In the genomic region with DNA sequence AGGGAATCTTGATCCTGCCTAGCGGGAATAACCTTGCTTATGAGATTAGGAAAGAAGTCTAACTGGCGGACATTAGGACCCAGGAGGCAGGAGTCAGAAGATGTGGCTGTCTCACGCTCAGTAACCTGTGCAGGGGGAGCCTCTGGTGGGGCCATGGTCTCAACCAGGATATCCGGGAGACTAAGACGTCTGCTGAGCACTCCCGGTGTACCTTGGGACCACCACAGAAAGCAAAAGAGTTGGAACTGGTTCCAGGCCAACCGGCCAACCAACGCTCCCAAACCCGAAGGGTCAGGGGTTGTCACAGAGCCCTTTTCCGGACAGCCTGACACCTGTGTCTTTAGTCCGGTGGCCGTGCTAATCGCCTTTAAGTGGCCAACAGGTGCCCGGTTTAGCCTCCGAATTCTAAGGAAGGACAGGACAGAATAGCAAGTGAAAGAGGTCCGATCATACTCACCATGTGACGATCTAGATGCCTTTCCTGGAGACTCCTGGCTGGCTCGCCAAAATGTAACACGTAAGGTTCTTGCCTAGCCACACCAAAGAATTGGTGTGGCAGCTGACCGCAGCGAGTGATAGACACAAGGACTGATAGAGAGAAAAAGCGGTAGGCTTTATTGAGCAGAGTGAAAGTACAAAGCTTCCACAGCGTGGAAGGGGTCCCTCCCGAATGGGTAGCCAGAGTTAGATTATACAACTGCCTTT, we compare ENCODE assay signal across 8 cellular contexts.
DNase-seq lines count a peak whose midpoint lies in the region; ATAC-seq lines count a peak whose summit lies in the region.

No MANE protein-coding gene starts in this region.

- CTCF ChIA-PET in activated CD8-positive, alpha-beta memory T cell treated with anti-CD3 and anti-CD28 coated beads, Interleukin-2, amount 10 ng/mL, durations not matched to agents 7 days and 5 days (lab: Charles Lee): no interaction called here

- no peak overlapping the region for H3K4me3 Mint-ChIP-seq in activated CD8-positive, alpha-beta memory T cell treated with anti-CD3 and anti-CD28 coated beads, Interleukin-2, amount 10 ng/mL, durations not matched to agents 7 days and 5 days

- ATAC-seq in HG03103 (IDR thresholded peaks at IDR 0.05; ENCODE audit: low read depth, unreplicated experiment): peak; percentile 94
- ATAC-seq in activated CD8-positive, alpha-beta memory T cell treated with anti-CD3 and anti-CD28 coated beads, Interleukin-2, amount 10 ng/mL, durations not matched to agents 7 days and 5 days: peak; percentile 88
- peak; percentile 77 for ATAC-seq in stimulated activated naive CD8-positive, alpha-beta T cell treated with anti-CD3 and anti-CD28 coated beads, Interleukin-15, Interleukin-2, amounts not matched to agents 100 U/mL and 50 U/mL, for 24 hours
- no peak for ATAC-seq in HG03175 (IDR thresholded peaks at IDR 0.05; ENCODE audit: unreplicated experiment)

- no peaks in the 10 kb centered on the region for H3K9me3 Mint-ChIP-seq in activated CD8-positive, alpha-beta memory T cell treated with anti-CD3 and anti-CD28 coated beads, Interleukin-2, amount 10 ng/mL, durations not matched to agents 7 days and 5 days (ENCODE audit: low read depth)

- H3K36me3 Mint-ChIP-seq in activated CD8-positive, alpha-beta memory T cell treated with anti-CD3 and anti-CD28 coated beads, Interleukin-2, amount 10 ng/mL, durations not matched to agents 7 days and 5 days: no peaks in the 10 kb centered on the region

- peak; percentile 3 to 5 for DNase-seq in activated CD4-positive, alpha-beta T cell treated with anti-CD3 and anti-CD28 coated beads, Interleukin-2, amount 50 U/mL, for 48 hours
- DNase-seq in activated CD4-positive, alpha-beta T cell treated with anti-CD3 and anti-CD28 coated beads for 1 hour: no peak
- DNase-seq in activated CD8-positive, alpha-beta memory T cell treated with anti-CD3 and anti-CD28 coated beads, Interleukin-2, amount 10 ng/mL, durations not matched to agents 7 days and 5 days: peak; percentile 68
- DNase-seq in iPS-NIHi11 (ENCODE audit: low spot score): peak; percentile 52
- peak; percentile 30 for DNase-seq in stimulated activated naive CD8-positive, alpha-beta T cell treated with anti-CD3 and anti-CD28 coated beads, Interleukin-15, Interleukin-2, amounts not matched to agents 100 U/mL and 50 U/mL, for 24 hours
- no peak for DNase-seq in T1000 (lab: John Stamatoyannopoulos, UW)

- no peaks in the 10 kb centered on the region for H3K4me1 Mint-ChIP-seq in activated CD8-positive, alpha-beta memory T cell treated with anti-CD3 and anti-CD28 coated beads, Interleukin-2, amount 10 ng/mL, durations not matched to agents 7 days and 5 days

- peaks cover 2% of the 10 kb centered on the region for H3K27me3 Mint-ChIP-seq in activated CD8-positive, alpha-beta memory T cell treated with anti-CD3 and anti-CD28 coated beads, Interleukin-2, amount 10 ng/mL, durations not matched to agents 7 days and 5 days

- H3K27ac Mint-ChIP-seq in activated CD8-positive, alpha-beta memory T cell treated with anti-CD3 and anti-CD28 coated beads, Interleukin-2, amount 10 ng/mL, durations not matched to agents 7 days and 5 days: no peak overlapping the region

Comparison
In these comparisons a context has a peak if more than half of its experiments do, and no peak if none do; other contexts are left out.
1. DNase-seq: peak in activated CD4-positive, alpha-beta T cell treated with anti-CD3 and anti-CD28 coated beads, Interleukin-2, amount 50 U/mL, for 48 hours (2 of 2), activated CD8-positive, alpha-beta memory T cell treated with anti-CD3 and anti-CD28 coated beads, Interleukin-2, amount 10 ng/mL, durations not matched to agents 7 days and 5 days (single experiment), iPS-NIHi11 (single experiment) and stimulated activated naive CD8-positive, alpha-beta T cell treated with anti-CD3 and anti-CD28 coated beads, Interleukin-15, Interleukin-2, amounts not matched to agents 100 U/mL and 50 U/mL, for 24 hours (single experiment); none in activated CD4-positive, alpha-beta T cell treated with anti-CD3 and anti-CD28 coated beads for 1 hour (single experiment) and T1000 (single experiment).